Comparison of ENCODE assay signal across 17 cellular contexts in the genomic region with DNA sequence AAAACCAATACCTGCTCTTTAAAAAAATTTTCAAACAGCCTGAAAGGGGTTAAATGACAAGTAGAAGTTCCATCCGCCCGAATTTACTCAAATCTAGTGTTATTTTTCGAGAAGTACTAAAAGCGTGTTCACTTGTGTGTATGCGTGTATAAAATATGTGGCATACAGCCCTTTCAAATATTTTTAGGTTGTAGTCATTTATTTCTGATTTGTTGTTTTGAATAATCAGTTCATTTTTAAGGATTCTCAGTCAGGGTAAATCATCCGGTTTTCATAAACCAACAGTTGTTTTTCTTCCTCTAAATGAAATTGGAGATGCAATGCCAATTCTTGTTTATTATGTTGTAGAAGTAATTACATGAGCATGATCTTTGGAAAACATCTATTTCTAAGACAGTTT. TPM values are rescaled to one million over a fixed set of nuclear protein-coding genes. Genes with fewer than 3 reads are reported as not detected.
DNase-seq lines count a peak whose midpoint lies in the region; FAIRE-seq and TF ChIP-seq lines count a peak whose summit lies in the region.
"Had no signal": no experiment of that assay in that cellular context is flagged by ENCODE, and none has a peak within 500 bp of the region (broad histone marks: within the 10 kb centered on the region; RNA-seq: fewer than 3 reads in every experiment).

No MANE protein-coding gene starts in this region.

- TF ChIP-seq CTCF in astrocyte of the spinal cord (IDR thresholded peaks at IDR 0.05; ENCODE audit: low read depth, low read length), result no peak
- no peak for TF ChIP-seq CTCF in suprapubic skin (IDR thresholded peaks at IDR 0.05)

- peak overlapping the region; percentile 64 for H3K27ac ChIP-seq in suprapubic skin
- H3K27ac ChIP-seq: neutrophil had no signal

- in situ Hi-C loops in astrocyte of the spinal cord (cut with HindIII; ENCODE audit: low sequenced_read_pairs), result no loop called here

- H3K4me3 ChIP-seq in astrocyte of the spinal cord (ENCODE audit: low read depth, low read length) (no peak overlapping the region), suprapubic skin (no peak overlapping the region)
- H3K4me3 ChIP-seq: GM12878 had no signal

- DNase-seq in GM04503 (ENCODE audit: low read depth), result peak; percentile 48
- DNase-seq in astrocyte of the spinal cord (ENCODE audit: low read depth, low spot score), result peak; percentile 26
- DNase-seq in suprapubic skin (ENCODE audit: low spot score in 2 of 2), result no peak
- DNase-seq in T-helper 1 cell, result no peak
- no peak for DNase-seq in GOT3 (lab: John Stamatoyannopoulos, UW)
- no peak for DNase-seq in T-helper 2 cell
- DNase-seq in NCI-H526 treated with DMSO at 0.1 percent for 48 hours (lab: John Stamatoyannopoulos, UW), result no peak
- DNase-seq: activated CD8-positive, alpha-beta memory T cell treated with anti-CD3 and anti-CD28 coated beads, Interleukin-2, amount 50 U/mL, for 4 hours; CD4-positive, CD25-positive, alpha-beta regulatory T cell; DMS79 treated with DMSO at 0.1 percent for 48 hours; NCI-H510A treated with DMSO at 0.1 percent for 48 hours; substantia nigra; T-cell had no signal

- no peaks in the 10 kb centered on the region for H3K27me3 ChIP-seq in suprapubic skin

- H3K9me3 ChIP-seq in suprapubic skin, result no peaks in the 10 kb centered on the region
- H3K9me3 ChIP-seq: neutrophil had no signal

- peak; percentile 13 for FAIRE-seq in islet of Langerhans (lab: Jason Lieb, UNC)
- FAIRE-seq: colon, GM12878 had no signal

- TF ChIP-seq POLR2A in suprapubic skin (IDR thresholded peaks at IDR 0.05), result no peak

- peaks cover 5% of the 10 kb centered on the region for H3K36me3 ChIP-seq in suprapubic skin
- H3K36me3 ChIP-seq: neutrophil had no signal

- peaks cover 71% of the 10 kb centered on the region for H3K4me1 ChIP-seq in suprapubic skin

- 39% methylated on average over 6 of the region's 6 CpGs for WGBS in suprapubic skin

- TF ChIP-seq EP300 in suprapubic skin (IDR thresholded peaks at IDR 0.05), result no peak

RNA-seq across cellular contexts. Expression of a gene that starts 6.9 kb away (rescaled TPM):
- 100 to 1,000 TPM; 225 to 475 (median 263) TPM for total RNA-seq in suprapubic skin

RNA-seq across cellular contexts. Expression of a gene that starts 51.0 kb away (rescaled TPM):
- total RNA-seq in suprapubic skin, result 10 to 100 TPM; 27.7 to 58.2 (median 47.8) TPM

Comparison
In these comparisons a context has a peak if more than half of its experiments do, and no peak if none do; other contexts are left out.
1. DNase-seq: peak in GM04503 (single experiment) and astrocyte of the spinal cord (single experiment); none in suprapubic skin (0 of 2), T-helper 1 cell (0 of 5), GOT3 (single experiment), T-helper 2 cell (0 of 5) and NCI-H526 treated with DMSO at 0.1 percent for 48 hours (single experiment).